8 cellular contexts compared by ENCODE assay signal in the genomic region with DNA sequence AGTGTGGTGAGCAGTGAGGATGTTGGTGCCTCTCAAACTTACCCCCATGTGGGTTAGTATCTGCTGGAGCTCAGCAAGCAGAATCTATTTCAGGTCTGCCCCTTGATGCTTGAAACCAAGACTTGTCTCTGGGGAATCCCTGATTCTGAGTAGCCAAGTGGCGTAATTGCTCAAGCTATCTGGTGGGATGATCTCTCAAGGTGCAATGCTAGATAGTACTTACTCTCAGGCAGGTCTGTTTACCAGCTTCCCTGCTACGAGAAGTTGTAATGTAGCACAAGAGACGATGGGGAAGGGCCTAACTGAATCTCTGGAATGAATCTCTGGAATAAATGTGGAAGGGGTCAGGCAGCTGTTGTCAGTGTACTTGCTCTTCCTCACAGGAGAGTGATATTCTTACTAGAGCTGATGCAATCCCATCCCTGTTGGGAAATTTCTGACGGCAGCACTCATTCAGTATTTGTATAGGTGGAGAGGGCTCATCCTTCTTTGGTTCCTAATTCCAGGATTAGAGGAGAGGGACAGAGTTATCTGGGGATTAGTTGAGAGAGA.
DNase-seq lines count a peak whose midpoint lies in the region; ATAC-seq, FAIRE-seq and TF ChIP-seq lines count a peak whose summit lies in the region.

No MANE protein-coding gene starts in this region.

- intact Hi-C loops in activated T-helper 2 cell treated with anti-CD3 and anti-CD28 coated beads, Interferon-gamma antibody, Interleukin-2, Interleukin-4, amounts not matched to agents 10 μg/mL and 5 μg/mL and 100 μg/mL, durations not matched to agents 14 hours and 24 hours and 36 hours (cut with micrococcal nuclease), result no loop called here
- intact Hi-C loops in uterus (cut with DNase I; ENCODE audit: low total_unique reads), result no loop called here

- peaks cover 33% of the 10 kb centered on the region for H3K36me3 Mint-ChIP-seq in activated T-helper 2 cell treated with anti-CD3 and anti-CD28 coated beads, Interferon-gamma antibody, Interleukin-2, Interleukin-4, amounts not matched to agents 10 μg/mL and 5 μg/mL and 100 μg/mL, durations not matched to agents 14 hours and 24 hours and 36 hours (ENCODE audit: low read depth)

- no peak for TF ChIP-seq CTCF in uterus (IDR thresholded peaks at IDR 0.05)

- no peaks in the 10 kb centered on the region for H3K9me3 ChIP-seq in uterus

- H3K27me3 Mint-ChIP-seq in activated T-helper 2 cell treated with anti-CD3 and anti-CD28 coated beads, Interferon-gamma antibody, Interleukin-2, Interleukin-4, amounts not matched to agents 10 μg/mL and 5 μg/mL and 100 μg/mL, durations not matched to agents 14 hours and 24 hours and 36 hours (ENCODE audit: low read depth), result no peaks in the 10 kb centered on the region

- H3K27ac ChIP-seq in layer of hippocampus (ENCODE audit: low read depth, low read length) (peak overlapping the region; percentile 49), uterus (peak overlapping the region; percentile 90 to 96)

- H3K4me1 ChIP-seq in uterus, result peaks cover 0 to 20% of the 10 kb centered on the region in 2 donors

- H3K36me3 ChIP-seq in uterus, result no peaks in the 10 kb centered on the region

- peak; percentile 47 for DNase-seq in COLO668 (lab: John Stamatoyannopoulos, UW; ENCODE audit: unreplicated experiment)
- DNase-seq in GM19239 (ENCODE audit: insufficient read length, low spot score), result peak; percentile 37
- no peak for DNase-seq in activated T-helper 2 cell treated with anti-CD3 and anti-CD28 coated beads, Interferon-gamma antibody, Interleukin-2, Interleukin-4, amounts not matched to agents 10 μg/mL and 5 μg/mL and 100 μg/mL, durations not matched to agents 14 hours and 24 hours and 36 hours (ENCODE audit: low spot score)
- peak; percentile 45 to 76 for DNase-seq in uterus
- no peak for DNase-seq in activated naive CD4-positive, alpha-beta T cell treated with anti-CD3 and anti-CD28 coated beads, Interleukin-2, amount 50 U/mL, for 16 hours
- DNase-seq in activated CD4-positive, alpha-beta T cell treated with anti-CD3 and anti-CD28 coated beads, Interleukin-2, amount 50 U/mL, for 1 hour, result no peak

- peak overlapping the region; percentile 1 to 12 for H3K4me3 ChIP-seq in uterus

- peak in 1 of 2 donors; percentile 53 for TF ChIP-seq POLR2A in uterus (IDR thresholded peaks at IDR 0.05)

- H3K9me3 Mint-ChIP-seq in activated T-helper 2 cell treated with anti-CD3 and anti-CD28 coated beads, Interferon-gamma antibody, Interleukin-2, Interleukin-4, amounts not matched to agents 10 μg/mL and 5 μg/mL and 100 μg/mL, durations not matched to agents 14 hours and 24 hours and 36 hours, result no peaks in the 10 kb centered on the region

- H3K4me1 Mint-ChIP-seq in activated T-helper 2 cell treated with anti-CD3 and anti-CD28 coated beads, Interferon-gamma antibody, Interleukin-2, Interleukin-4, amounts not matched to agents 10 μg/mL and 5 μg/mL and 100 μg/mL, durations not matched to agents 14 hours and 24 hours and 36 hours (ENCODE audit: low read depth), result peaks cover 64% of the 10 kb centered on the region

- H3K27me3 ChIP-seq in layer of hippocampus (ENCODE audit: control insufficient read depth, insufficient read depth, low read length) (no peaks in the 10 kb centered on the region), uterus (no peaks in the 10 kb centered on the region)

- peak; percentile 98 for FAIRE-seq in GM19239 (lab: Jason Lieb, UNC)

- ATAC-seq in HG03432 (IDR thresholded peaks at IDR 0.05; ENCODE audit: unreplicated experiment), result peak; percentile 70

- peak overlapping the region; percentile 68 for H3K27ac Mint-ChIP-seq in activated T-helper 2 cell treated with anti-CD3 and anti-CD28 coated beads, Interferon-gamma antibody, Interleukin-2, Interleukin-4, amounts not matched to agents 10 μg/mL and 5 μg/mL and 100 μg/mL, durations not matched to agents 14 hours and 24 hours and 36 hours

- peak overlapping the region; percentile 9 for H3K4me3 Mint-ChIP-seq in activated T-helper 2 cell treated with anti-CD3 and anti-CD28 coated beads, Interferon-gamma antibody, Interleukin-2, Interleukin-4, amounts not matched to agents 10 μg/mL and 5 μg/mL and 100 μg/mL, durations not matched to agents 14 hours and 24 hours and 36 hours (ENCODE audit: low read depth)

Comparison
In these comparisons a context has a peak if more than half of its experiments do, and no peak if none do; other contexts are left out.
1. DNase-seq: peak in COLO668 (single experiment), GM19239 (single experiment) and uterus (2 of 2); none in activated T-helper 2 cell treated with anti-CD3 and anti-CD28 coated beads, Interferon-gamma antibody, Interleukin-2, Interleukin-4, amounts not matched to agents 10 μg/mL and 5 μg/mL and 100 μg/mL, durations not matched to agents 14 hours and 24 hours and 36 hours (single experiment), activated naive CD4-positive, alpha-beta T cell treated with anti-CD3 and anti-CD28 coated beads, Interleukin-2, amount 50 U/mL, for 16 hours (single experiment) and activated CD4-positive, alpha-beta T cell treated with anti-CD3 and anti-CD28 coated beads, Interleukin-2, amount 50 U/mL, for 1 hour (single experiment).